ENCODE assay signal across 9 cellular contexts in genomic region chr3:115398481-115398880, GRCh38.
"Had no signal": no experiment of that assay in that cellular context is flagged by ENCODE, and none has a peak within 500 bp of the region (broad histone marks: within the 10 kb centered on the region; RNA-seq: fewer than 3 reads in every experiment).

No MANE protein-coding gene starts in this region.

- H3K27ac ChIP-seq: GM23248, HL-60 had no signal

- H3K9me3 Mint-ChIP-seq: HFFc6, IgD-negative memory B cell had no signal

- DNase-seq: GM23248, GOT3, H7, HFFc6 had no signal

- H3K4me3 Mint-ChIP-seq: HFFc6, IgD-negative memory B cell had no signal

- H3K4me1 Mint-ChIP-seq: IgD-negative memory B cell had no signal

- ATAC-seq: HCT116, HepG2 had no signal

- H3K36me3 Mint-ChIP-seq: IgD-negative memory B cell had no signal

- H3K27ac Mint-ChIP-seq: HFFc6, IgD-negative memory B cell had no signal

- H3K4me3 ChIP-seq: GM23248, HAP-1 had no signal

- H3K9me3 ChIP-seq: HAP-1 had no signal

- H3K36me3 ChIP-seq: HAP-1 had no signal
